Comparison of ENCODE assay signal across 8 cellular contexts in genomic region chr17:49315551-49315951, GRCh38.
DNase-seq lines count a peak whose midpoint lies in the region; ATAC-seq and FAIRE-seq lines count a peak whose summit lies in the region.

No MANE protein-coding gene starts in this region.

- peak; percentile 78 for FAIRE-seq in endometrium (lab: Jason Lieb, UNC)

- H3K4me3 ChIP-seq in NT2/D1 (ENCODE audit: insufficient read length, low read depth): no peak overlapping the region

- H3K9ac ChIP-seq in NT2/D1 (ENCODE audit: insufficient read length, low read depth): no peak overlapping the region

- ATAC-seq in GM18502 (IDR thresholded peaks at IDR 0.05; ENCODE audit: poor library complexity, unreplicated experiment): no peak

- H3K27me3 ChIP-seq in NT2/D1 (ENCODE audit: insufficient read depth, insufficient read length): no peaks in the 10 kb centered on the region

- H3K4me1 ChIP-seq in NT2/D1 (ENCODE audit: insufficient read depth, insufficient read length): no peaks in the 10 kb centered on the region

- peaks cover 22% of the 10 kb centered on the region for H3K36me3 ChIP-seq in NT2/D1 (ENCODE audit: insufficient read depth, insufficient read length, low read length)

- H3K9me3 ChIP-seq in NT2/D1 (ENCODE audit: insufficient read depth, low read length): no peaks in the 10 kb centered on the region

- DNase-seq in GM04504 (ENCODE audit: low read depth) (peak; percentile 76), HPDE6-E6E7 (ENCODE audit: extremely low spot score) (peak; percentile 96), NT2/D1 (ENCODE audit: low read depth, low spot score) (peak; percentile 46), midbrain (lab: John Stamatoyannopoulos, UW) (peak; percentile 87)
- DNase-seq in activated CD8-positive, alpha-beta memory T cell treated with anti-CD3 and anti-CD28 coated beads, Interleukin-2, amount 50 U/mL, for 1 hour (ENCODE audit: extremely low read depth): peak; percentile 64
- DNase-seq in stimulated activated CD8-positive, alpha-beta memory T cell treated with anti-CD3 and anti-CD28 coated beads, Interleukin-2, amount 100 ng/mL, for 48 hours (ENCODE audit: low read depth in 2 of 2): peak; percentile 40 to 55

Comparison
In these comparisons a context has a peak if more than half of its experiments do, and no peak if none do; other contexts are left out.
1. DNase-seq: peak in every context shown above with its lines; median percentile 96 in HPDE6-E6E7; 87 in midbrain; 76 in GM04504; 64 in activated CD8-positive, alpha-beta memory T cell treated with anti-CD3 and anti-CD28 coated beads, Interleukin-2, amount 50 U/mL, for 1 hour; 48 in stimulated activated CD8-positive, alpha-beta memory T cell treated with anti-CD3 and anti-CD28 coated beads, Interleukin-2, amount 100 ng/mL, for 48 hours; 46 in NT2/D1.